ENCODE assay signal across 2 cellular contexts in genomic region chr14:51318777-51319176, GRCh38.
TF ChIP-seq lines count a peak whose summit lies in the region.

No MANE protein-coding gene starts in this region.

TF ChIP-seq in SK-N-SH treated with all-trans-retinoic acid at 6 μM for 48 hours, 23 proteins besides CTCF, POLR2A, EP300 and RAD21 (continued from another document):
- TF ChIP-seq CSRNP3 (CRISPR knock-in tag; IDR thresholded peaks at IDR 0.05) (no peak), PPARA (CRISPR knock-in tag; IDR thresholded peaks at IDR 0.05; ENCODE audit: borderline replicate concordance) (no peak), CSDC2 (CRISPR knock-in tag; IDR thresholded peaks at IDR 0.05) (no peak), OSR1 (CRISPR knock-in tag; IDR thresholded peaks at IDR 0.05) (no peak), SNAI2 (CRISPR knock-in tag; IDR thresholded peaks at IDR 0.05) (no peak), ZNF8 (CRISPR knock-in tag; IDR thresholded peaks at IDR 0.05) (no peak), BACH2 (CRISPR knock-in tag; IDR thresholded peaks at IDR 0.05; ENCODE audit: borderline replicate concordance) (no peak)

TF ChIP-seq in SK-N-SH, 30 proteins besides CTCF, POLR2A, EP300 and RAD21 (continued from another document):
- no peak for TF ChIP-seq REST (IDR thresholded peaks at IDR 0.05; ENCODE audit: low read depth, low read length)
- TF ChIP-seq TAF1 (IDR thresholded peaks at IDR 0.05; ENCODE audit: borderline replicate concordance, low read depth, low read length): no peak
- no peak for TF ChIP-seq USF1 (IDR thresholded peaks at IDR 0.05; ENCODE audit: borderline replicate concordance, low read depth)
- TF ChIP-seq GABPA (IDR thresholded peaks at IDR 0.05; ENCODE audit: low read depth): no peak
- TF ChIP-seq EZH2phosphoT487 (IDR thresholded peaks at IDR 0.05; ENCODE audit: borderline replicate concordance, low read depth): no peak
- no peak for TF ChIP-seq ELF1 (IDR thresholded peaks at IDR 0.05)
- no peak for TF ChIP-seq NFIC (IDR thresholded peaks at IDR 0.05; ENCODE audit: borderline replicate concordance)
- no peak for TF ChIP-seq SMC3 (IDR thresholded peaks at IDR 0.05; ENCODE audit: low read depth, low read length)
- TF ChIP-seq TEAD4 (IDR thresholded peaks at IDR 0.05; ENCODE audit: borderline replicate concordance, insufficient read depth): no peak
- TF ChIP-seq RXRA (IDR thresholded peaks at IDR 0.05; ENCODE audit: borderline replicate concordance, low read depth): no peak
- TF ChIP-seq FOXM1 (IDR thresholded peaks at IDR 0.05; ENCODE audit: low read depth): no peak
- TF ChIP-seq TCF12 (IDR thresholded peaks at IDR 0.05): no peak
- TF ChIP-seq RCOR1 (IDR thresholded peaks at IDR 0.05; ENCODE audit: low read length): no peak
- TF ChIP-seq USF2 (IDR thresholded peaks at IDR 0.05; ENCODE audit: borderline replicate concordance, low read depth, low read length): no peak
- no peak for TF ChIP-seq RFX5 (IDR thresholded peaks at IDR 0.05; ENCODE audit: low read length)
- TF ChIP-seq NRF1 (IDR thresholded peaks at IDR 0.05; ENCODE audit: low read depth, low read length): no peak
- no peak for TF ChIP-seq FOSL2 (IDR thresholded peaks at IDR 0.05; ENCODE audit: borderline replicate concordance, low read depth)
- TF ChIP-seq SIN3A (IDR thresholded peaks at IDR 0.05; ENCODE audit: borderline replicate concordance, low read depth, low read length): no peak
